In the genomic region with DNA sequence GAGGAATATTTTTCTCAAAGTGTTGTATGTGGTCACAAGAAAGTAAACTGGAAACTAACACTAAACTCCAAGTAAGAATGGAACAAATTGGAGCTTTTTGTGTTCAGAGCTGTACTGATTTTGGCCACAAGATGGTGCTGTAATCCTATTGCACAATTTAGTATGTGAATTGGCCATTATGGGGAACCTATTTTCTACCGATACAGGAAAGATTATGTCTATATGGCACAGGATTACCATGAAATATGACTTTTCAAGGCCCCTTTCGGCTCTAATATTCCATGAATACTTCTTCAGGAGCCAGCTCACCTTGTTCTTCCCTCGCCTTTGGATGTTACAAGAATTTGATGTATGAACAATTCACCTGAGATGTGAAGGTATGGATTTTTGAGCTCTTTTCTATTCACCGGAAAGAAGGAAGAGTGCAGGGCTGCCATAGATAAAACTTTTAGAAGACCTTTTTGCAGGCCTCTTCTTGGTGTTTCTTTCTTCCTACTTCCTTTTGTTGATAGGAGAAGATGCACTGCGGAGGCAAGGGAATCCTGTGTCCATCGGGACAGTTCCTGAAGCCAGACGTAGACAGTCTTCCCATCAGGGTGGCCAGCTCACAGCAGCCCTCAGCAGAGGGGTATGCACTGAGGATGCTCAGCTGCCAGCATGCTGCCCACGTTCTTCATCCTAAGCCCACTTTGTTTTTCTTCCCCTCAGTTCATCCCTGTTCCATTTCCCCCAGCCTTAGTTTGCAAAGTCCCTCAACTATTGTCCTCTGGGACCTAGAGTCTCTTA, we compare ENCODE assay signal across 1 cellular context.
A peak's percentile ranks its signal among the peaks of the same experiment; 100 is the strongest.
TF ChIP-seq lines count a peak whose summit lies in the region.

No MANE protein-coding gene starts in this region.

TF ChIP-seq in K562, 482 proteins besides CTCF, POLR2A, EP300 and RAD21:
- TF ChIP-seq, protein P1, sequence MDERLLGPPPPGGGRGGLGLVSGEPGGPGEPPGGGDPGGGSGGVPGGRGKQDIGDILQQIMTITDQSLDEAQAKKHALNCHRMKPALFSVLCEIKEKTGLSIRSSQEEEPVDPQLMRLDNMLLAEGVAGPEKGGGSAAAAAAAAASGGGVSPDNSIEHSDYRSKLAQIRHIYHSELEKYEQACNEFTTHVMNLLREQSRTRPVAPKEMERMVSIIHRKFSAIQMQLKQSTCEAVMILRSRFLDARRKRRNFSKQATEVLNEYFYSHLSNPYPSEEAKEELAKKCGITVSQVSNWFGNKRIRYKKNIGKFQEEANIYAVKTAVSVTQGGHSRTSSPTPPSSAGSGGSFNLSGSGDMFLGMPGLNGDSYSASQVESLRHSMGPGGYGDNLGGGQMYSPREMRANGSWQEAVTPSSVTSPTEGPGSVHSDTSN (CRISPR knock-in tag; IDR thresholded peaks at IDR 0.05; ENCODE audit: low read depth) = no peak
- TF ChIP-seq, protein P1 (tag; conservative IDR thresholded peaks at IDR 0.05; ENCODE audit: low read depth) = no peak
- TF ChIP-seq, protein P2, sequence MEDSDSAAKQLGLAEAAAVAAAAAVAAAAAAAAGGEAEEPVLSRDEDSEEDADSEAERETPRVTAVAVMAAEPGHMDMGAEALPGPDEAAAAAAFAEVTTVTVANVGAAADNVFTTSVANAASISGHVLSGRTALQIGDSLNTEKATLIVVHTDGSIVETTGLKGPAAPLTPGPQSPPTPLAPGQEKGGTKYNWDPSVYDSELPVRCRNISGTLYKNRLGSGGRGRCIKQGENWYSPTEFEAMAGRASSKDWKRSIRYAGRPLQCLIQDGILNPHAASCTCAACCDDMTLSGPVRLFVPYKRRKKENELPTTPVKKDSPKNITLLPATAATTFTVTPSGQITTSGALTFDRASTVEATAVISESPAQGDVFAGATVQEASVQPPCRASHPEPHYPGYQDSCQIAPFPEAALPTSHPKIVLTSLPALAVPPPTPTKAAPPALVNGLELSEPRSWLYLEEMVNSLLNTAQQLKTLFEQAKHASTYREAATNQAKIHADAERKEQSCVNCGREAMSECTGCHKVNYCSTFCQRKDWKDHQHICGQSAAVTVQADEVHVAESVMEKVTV (CRISPR knock-in tag; IDR thresholded peaks at IDR 0.05) = peak; percentile 82
- TF ChIP-seq CC2D1A (IDR thresholded peaks at IDR 0.05) (0 out of 2 replicates have a peak, but pooled peaks have one; percentile 32), HMG20B (CRISPR knock-in tag; IDR thresholded peaks at IDR 0.05) (no peak), NCOA6 (IDR thresholded peaks at IDR 0.05) (no peak), CEBPB (tag; IDR thresholded peaks at IDR 0.05) (peak; percentile 95), SMC3 (conservative IDR thresholded peaks at IDR 0.05; ENCODE audit: insufficient read depth, low read depth, low read length) (peak; percentile 55), CEBPG (CRISPR knock-in tag; IDR thresholded peaks at IDR 0.05) (peak; percentile 45; the same call in 1 of the 2 replicates), CEBPG (tag; conservative IDR thresholded peaks at IDR 0.05 in 1 of 2, IDR thresholded peaks at IDR 0.05 in 1 of 2) (peak; percentile 85 to 92), NONO (IDR thresholded peaks at IDR 0.05; ENCODE audit: low read depth in 2 of 2, low read length in 1 of 2) (no peak)
- TF ChIP-seq, protein P3, sequence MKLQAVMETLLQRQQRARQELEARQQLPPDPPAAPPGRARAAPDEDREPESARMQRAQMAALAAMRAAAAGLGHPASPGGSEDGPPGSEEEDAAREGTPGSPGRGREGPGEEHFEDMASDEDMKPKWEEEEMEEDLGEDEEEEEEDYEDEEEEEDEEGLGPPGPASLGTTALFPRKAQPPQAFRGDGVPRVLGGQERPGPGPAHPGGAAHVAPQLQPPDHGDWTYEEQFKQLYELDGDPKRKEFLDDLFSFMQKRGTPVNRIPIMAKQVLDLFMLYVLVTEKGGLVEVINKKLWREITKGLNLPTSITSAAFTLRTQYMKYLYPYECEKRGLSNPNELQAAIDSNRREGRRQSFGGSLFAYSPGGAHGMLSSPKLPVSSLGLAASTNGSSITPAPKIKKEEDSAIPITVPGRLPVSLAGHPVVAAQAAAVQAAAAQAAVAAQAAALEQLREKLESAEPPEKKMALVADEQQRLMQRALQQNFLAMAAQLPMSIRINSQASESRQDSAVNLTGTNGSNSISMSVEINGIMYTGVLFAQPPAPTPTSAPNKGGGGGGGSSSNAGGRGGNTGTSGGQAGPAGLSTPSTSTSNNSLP (IDR thresholded peaks at IDR 0.05; ENCODE audit: borderline replicate concordance, low read depth, low read length) = no peak
